Comparison of ENCODE assay signal across 9 cellular contexts in genomic region chr1:47332779-47333577, GRCh38. TPM values are rescaled to one million over a fixed set of nuclear protein-coding genes. Genes with fewer than 3 reads are reported as not detected.
A peak's percentile ranks its signal among the peaks of the same experiment; 100 is the strongest.
DNase-seq lines count a peak whose midpoint lies in the region; ATAC-seq and TF ChIP-seq lines count a peak whose summit lies in the region.
"Had no signal": no experiment of that assay in that cellular context is flagged by ENCODE, and none has a peak within 500 bp of the region (broad histone marks: within the 10 kb centered on the region; RNA-seq: fewer than 3 reads in every experiment).

No MANE protein-coding gene starts in this region.

- no peaks in the 10 kb centered on the region for H3K27me3 ChIP-seq in CD8-positive, alpha-beta T cell (ENCODE audit: insufficient read depth, low read length)
- no peaks in the 10 kb centered on the region for H3K27me3 ChIP-seq in Panc1 (ENCODE audit: control insufficient read depth, insufficient read depth, low read length)
- H3K27me3 ChIP-seq in fibroblast of lung (ENCODE audit: control insufficient read depth, insufficient read depth, low read length): no peaks in the 10 kb centered on the region
- no peaks in the 10 kb centered on the region for H3K27me3 ChIP-seq in prostate gland (replicated peaks; ENCODE audit: insufficient read depth)

- no peaks in the 10 kb centered on the region for H4K20me1 ChIP-seq in fibroblast of lung (ENCODE audit: control insufficient read depth, extremely low read depth, insufficient read depth, low read length)

- in situ Hi-C loops in Panc1 (cut with HindIII; ENCODE audit: low pct_unique_long_range_greater_than_20kb, low sequenced_read_pairs): no loop called here

- 29% methylated on average over 19 of the region's 19 CpGs for WGBS in prostate gland

- peak overlapping the region; percentile 37 for H3K9ac ChIP-seq in fibroblast of lung (ENCODE audit: insufficient read depth, low read length)

- CTCF ChIA-PET in CD8-positive, alpha-beta T cell (lab: Charles Lee): interaction anchor here (1.6 to 1.8 kb wide), 3 partner anchors 9 to 105 kb away, joined by 6 to 8 read pairs (median 6); partner anchors contain the start of gene FOXD2
- CTCF ChIA-PET in Panc1 (lab: Charles Lee): interaction anchor here (0.9 kb wide), 1 partner anchor 12 kb away, joined by 5 read pairs; no protein-coding TSS in a partner anchor

- TSS peak; percentile 89 for BruUV-seq in Panc1 (replicated peaks; lab: Mats Ljungman, UMichigan)

- no peaks in the 10 kb centered on the region for H3K9me3 Mint-ChIP-seq in CD8-positive, alpha-beta T cell
- H3K9me3 Mint-ChIP-seq: activated T-helper 2 cell treated with anti-CD3 and anti-CD28 coated beads, Interferon-gamma antibody, Interleukin-2, Interleukin-4, amounts not matched to agents 10 μg/mL and 5 μg/mL and 100 μg/mL, durations not matched to agents 14 hours and 24 hours and 36 hours had no signal

- TF ChIP-seq POLR2A in prostate gland (IDR thresholded peaks at IDR 0.05) (no peak), GM18505 (IDR thresholded peaks at IDR 0.05; ENCODE audit: borderline replicate concordance, extremely low read depth, insufficient read depth, insufficient read length) (no peak)

- ATAC-seq in CD8-positive, alpha-beta T cell: no peak
- no peak for ATAC-seq in Panc1
- ATAC-seq in GM18505 (IDR thresholded peaks at IDR 0.05; ENCODE audit: unreplicated experiment): no peak

- peaks cover 3% of the 10 kb centered on the region for H3K36me3 Mint-ChIP-seq in CD8-positive, alpha-beta T cell

- POLR2A ChIA-PET in CD8-positive, alpha-beta T cell (lab: Charles Lee): interaction anchor here (0.6 to 2.8 kb wide), 6 partner anchors 8 to 105 kb away, joined by 3 to 29 read pairs (median 5); partner anchors contain the start of genes FOXD2 and STIL
- POLR2A ChIA-PET in Panc1 (lab: Charles Lee): interaction anchor here (0.6 to 1.6 kb wide), 3 partner anchors 9 to 18 kb away, joined by 3 to 7 read pairs (median 3); partner anchors contain the start of gene STIL

- H3K79me2 ChIP-seq in fibroblast of lung (ENCODE audit: control insufficient read depth, insufficient read depth, low read length): peaks cover 29% of the 10 kb centered on the region

- intact Hi-C loops in CD8-positive, alpha-beta T cell (cut with DNase I, micrococcal nuclease): loop anchor here in 1 of 2 experiments (10.0 kb wide), 1 partner anchor 718 kb away; the partner anchor contains the start of gene MOB3C
- intact Hi-C loops in Panc1 (cut with micrococcal nuclease; ENCODE audit: unreplicated experiment): no loop called here
- intact Hi-C loops in prostate gland (cut with DNase I): loop anchor here (1.0 to 10.0 kb wide), 2 partner anchors 19 to 392 kb away; partner anchors contain the start of gene STIL

- DNase-seq in CD8-positive, alpha-beta T cell: no peak
- DNase-seq in Panc1 (ENCODE audit: low read depth, low spot score) (no peak), fibroblast of lung (ENCODE audit: low read depth in 2 of 2) (no peak), prostate gland (ENCODE audit: low spot score) (peak; percentile 11), RPMI8226 (no peak), middle frontal gyrus (ENCODE audit: extremely low spot score, low spot score) (no peak), NCI-H2081 (lab: John Stamatoyannopoulos, UW) (no peak)

- peak overlapping the region; percentile 78 for H3K4me3 ChIP-seq in CD8-positive, alpha-beta T cell (ENCODE audit: low read depth, low read length)
- H3K4me3 ChIP-seq in Panc1 (ENCODE audit: low read depth in 2 of 2, low read length in 2 of 2) (peak overlapping the region; percentile 87), fibroblast of lung (replicated peaks in 1 of 4; ENCODE audit: control extremely low read depth in 1 of 4, insufficient read depth in 1 of 4, low read depth in 3 of 4, low read length in 4 of 4) (peak overlapping the region; percentile 49 to 96 (median 77)), prostate gland (peak overlapping the region; percentile 87 to 98)

- H3K4me2 ChIP-seq in fibroblast of lung (ENCODE audit: extremely low read depth, insufficient read depth, low read length): peak overlapping the region; percentile 69

- no peak for TF ChIP-seq CTCF in CD8-positive, alpha-beta T cell (IDR thresholded peaks at IDR 0.05)
- TF ChIP-seq CTCF in Panc1 (IDR thresholded peaks at IDR 0.05) (no peak), fibroblast of lung (conservative IDR thresholded peaks at IDR 0.05 in 1 of 2, IDR thresholded peaks at IDR 0.05 in 1 of 2; ENCODE audit: low read depth in 1 of 2, low read length in 2 of 2) (no peak), prostate gland (IDR thresholded peaks at IDR 0.05) (no peak)

- H3K9me3 ChIP-seq in CD8-positive, alpha-beta T cell (ENCODE audit: low read length): no peaks in the 10 kb centered on the region
- no peaks in the 10 kb centered on the region for H3K9me3 ChIP-seq in Panc1 (ENCODE audit: control insufficient read depth, insufficient read depth, low read depth, low read length)
- H3K9me3 ChIP-seq in fibroblast of lung (ENCODE audit: control insufficient read depth, insufficient read depth, low read depth, low read length): no peaks in the 10 kb centered on the region
- H3K9me3 ChIP-seq in prostate gland: no peaks in the 10 kb centered on the region

- H3K27me3 Mint-ChIP-seq in CD8-positive, alpha-beta T cell (ENCODE audit: low read depth): no peaks in the 10 kb centered on the region

- no peak overlapping the region for H3K4me3 Mint-ChIP-seq in CD8-positive, alpha-beta T cell

- H3K4me1 Mint-ChIP-seq in CD8-positive, alpha-beta T cell (ENCODE audit: low read depth): peaks cover 12% of the 10 kb centered on the region

- peak overlapping the region; percentile 59 for H3K27ac ChIP-seq in CD8-positive, alpha-beta T cell (ENCODE audit: low read depth, low read length)
- peak overlapping the region; percentile 98 for H3K27ac ChIP-seq in Panc1 (ENCODE audit: low read length)
- peak overlapping the region; percentile 85 for H3K27ac ChIP-seq in fibroblast of lung (ENCODE audit: insufficient read depth, low read length)
- peak overlapping the region; percentile 96 to 97 for H3K27ac ChIP-seq in prostate gland

- H3K4me1 ChIP-seq in CD8-positive, alpha-beta T cell (ENCODE audit: insufficient read depth, low read length): peaks cover 20% of the 10 kb centered on the region
- H3K4me1 ChIP-seq in Panc1 (ENCODE audit: control insufficient read depth, insufficient read depth, low read length): peaks cover 9% of the 10 kb centered on the region; the same call in 1 of the 2 replicates
- H3K4me1 ChIP-seq in fibroblast of lung (ENCODE audit: control insufficient read depth, extremely low read depth, insufficient read depth, low read length): no peaks in the 10 kb centered on the region
- H3K4me1 ChIP-seq in prostate gland (replicated peaks): no peaks in the 10 kb centered on the region

- H3K36me3 ChIP-seq in CD8-positive, alpha-beta T cell (ENCODE audit: insufficient read depth, low read length): no peaks in the 10 kb centered on the region
- H3K36me3 ChIP-seq in Panc1 (ENCODE audit: control insufficient read depth, insufficient read depth, low read length) (no peaks in the 10 kb centered on the region), fibroblast of lung (ENCODE audit: control insufficient read depth, insufficient read depth, low read length) (no peaks in the 10 kb centered on the region), prostate gland (no peaks in the 10 kb centered on the region)

- peak overlapping the region; percentile 79 for H2AFZ ChIP-seq in fibroblast of lung (ENCODE audit: low read length)

- H3K27ac Mint-ChIP-seq in CD8-positive, alpha-beta T cell: no peak overlapping the region

RNA-seq across cellular contexts. Expression of gene CMPK1, which starts 0.6 kb away (rescaled TPM):
- 100 to 1,000 TPM in 1 of 2 experiments, 10 to 100 TPM in 1; 98.8 to 106 TPM for total RNA-seq in CD8-positive, alpha-beta T cell
- total RNA-seq in Panc1 (2021; ENCODE audit: unreplicated experiment) (85.1 TPM), fibroblast of lung (65.1 and 66.8 TPM in 2 replicates), prostate gland (100 to 1,000 TPM in 1 of 2 donors, 10 to 100 TPM in 1; 54.9 to 152 TPM)
- polyA plus RNA-seq in Panc1 (2012; ENCODE audit: insufficient read length): 43.4 TPM
- polyA plus RNA-seq in fibroblast of lung: 63.7 and 87.4 TPM in 2 replicates
- polyA plus RNA-seq in fibroblast of lung (2012): 62.9 and 82.8 TPM in 2 replicates
- 1.0 and 2.9 TPM in 2 replicates for polyA minus RNA-seq in fibroblast of lung (ENCODE audit: low replicate concordance)

RNA-seq across cellular contexts. Expression of gene STIL, which starts 19.0 kb away (rescaled TPM):
- 1 to 10 TPM; 1.4 to 1.8 TPM for total RNA-seq in CD8-positive, alpha-beta T cell
- total RNA-seq in Panc1 (2021; ENCODE audit: unreplicated experiment) (31.6 TPM), fibroblast of lung (3.1 and 5.8 TPM in 2 replicates), prostate gland (1 to 10 TPM; 1.5 to 5.9 TPM)
- polyA plus RNA-seq in Panc1 (2012; ENCODE audit: insufficient read length): 5.7 TPM
- 6.2 and 17.1 TPM in 2 replicates for polyA plus RNA-seq in fibroblast of lung
- polyA plus RNA-seq in fibroblast of lung (2012): 2.6 and 7.3 TPM in 2 replicates
- 3.1 and 6.0 TPM in 2 replicates for polyA minus RNA-seq in fibroblast of lung (ENCODE audit: low replicate concordance)
